Comparison of ENCODE assay signal across 8 cellular contexts in the genomic region with DNA sequence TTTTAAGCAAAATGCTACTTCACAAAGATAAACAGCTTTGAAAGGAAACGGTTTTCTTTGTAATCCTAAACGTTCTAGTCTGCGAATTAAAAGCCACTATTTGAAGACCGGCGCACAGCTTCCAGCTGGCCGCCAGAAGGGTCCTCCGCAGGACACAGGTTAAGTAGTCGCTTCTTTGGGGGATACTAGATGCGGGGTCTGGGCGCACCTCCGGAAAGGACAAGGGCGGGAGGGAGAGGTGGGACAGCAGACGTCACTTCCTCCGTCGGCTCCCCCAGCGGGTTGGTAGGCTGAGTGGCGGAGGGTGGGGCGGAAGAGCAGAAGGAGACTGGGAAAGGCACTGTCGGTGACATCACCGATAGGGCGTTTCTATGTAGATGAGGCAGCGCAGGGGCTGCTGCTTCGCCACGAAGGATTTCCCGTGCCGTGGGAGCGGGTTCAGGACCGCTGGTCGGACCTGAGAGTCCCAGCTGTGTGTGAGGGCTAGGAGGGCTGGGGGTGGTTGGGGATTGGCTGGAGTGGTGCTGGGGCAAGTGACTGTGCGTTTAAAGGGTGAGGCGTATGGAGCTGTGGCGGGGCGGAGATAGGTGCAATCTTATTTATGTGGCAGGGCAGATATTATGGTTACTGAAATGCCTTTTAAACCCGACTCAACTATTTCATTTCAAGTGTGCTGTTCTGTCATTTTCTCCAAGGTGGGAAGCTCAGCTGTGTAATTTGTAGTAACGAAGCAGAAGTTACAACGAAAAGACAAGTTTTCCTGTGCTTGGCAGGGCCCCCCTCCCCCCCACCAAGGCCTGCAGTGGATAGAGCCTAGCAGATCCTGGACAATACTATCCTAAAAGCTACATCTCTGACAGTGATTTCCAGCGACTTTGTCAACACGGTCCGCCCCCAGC.
DNase-seq lines count a peak whose midpoint lies in the region; ATAC-seq, FAIRE-seq and TF ChIP-seq lines count a peak whose summit lies in the region.
"Not testable (repeated sequence)": the region's sequence is repeated elsewhere in the genome, so short reads cannot be mapped to it uniquely, and the experiment has no call there.

No MANE protein-coding gene starts in this region.

- peak overlapping the region; percentile 48 for H3K4me3 ChIP-seq in effector memory CD4-positive, alpha-beta T cell (ENCODE audit: insufficient read depth, low read depth, low read length, poor library complexity, severe bottlenecking)
- peak overlapping the region; percentile 52 for H3K4me3 ChIP-seq in lower lobe of right lung

- not testable (repeated sequence) for H3K27me3 ChIP-seq in effector memory CD4-positive, alpha-beta T cell (replicated peaks; ENCODE audit: control insufficient read depth, insufficient read depth, low read length, poor library complexity, severe bottlenecking); lower lobe of right lung (ENCODE audit: low read depth)

- DNase-seq in D721Med (ENCODE audit: insufficient read length, low spot score) (peak; percentile 19), HS-27A (ENCODE audit: low read depth) (peak; percentile 63), NCI-H82 treated with DMSO at 0.1 percent for 48 hours (lab: John Stamatoyannopoulos, UW; ENCODE audit: unreplicated experiment) (peak; percentile 96), lower lobe of right lung (peak; percentile 76)
- DNase-seq in activated CD4-positive, alpha-beta memory T cell treated with anti-CD3 and anti-CD28 coated beads for 36 hours, result peak; percentile 82
- DNase-seq in effector memory CD4-positive, alpha-beta T cell, result peak; percentile 34 to 62 (median 42)
- peak; percentile 57 to 73 (median 66) for DNase-seq in stimulated activated CD4-positive, alpha-beta T cell treated with anti-CD3 and anti-CD28 coated beads, TNF-alpha, amount 100 ng/mL, for 24 hours (ENCODE audit: low read depth in 3 of 3)

- H3K4me1 Mint-ChIP-seq in activated CD4-positive, alpha-beta memory T cell treated with anti-CD3 and anti-CD28 coated beads for 36 hours (ENCODE audit: low read depth), result not testable (repeated sequence)

- H3K36me3 Mint-ChIP-seq in activated CD4-positive, alpha-beta memory T cell treated with anti-CD3 and anti-CD28 coated beads for 36 hours, result not testable (repeated sequence)

- peak overlapping the region; percentile 84 for H3K27ac ChIP-seq in effector memory CD4-positive, alpha-beta T cell (ENCODE audit: insufficient read depth, low read length, poor library complexity, severe bottlenecking)
- H3K27ac ChIP-seq in lower lobe of right lung, result peak overlapping the region; percentile 92

- H3K9me3 Mint-ChIP-seq in activated CD4-positive, alpha-beta memory T cell treated with anti-CD3 and anti-CD28 coated beads for 36 hours, result not testable (repeated sequence)

- peak overlapping the region; percentile 82 for H3K4me3 Mint-ChIP-seq in activated CD4-positive, alpha-beta memory T cell treated with anti-CD3 and anti-CD28 coated beads for 36 hours

- peak; percentile 86 for ATAC-seq in GM21390 (IDR thresholded peaks at IDR 0.05; ENCODE audit: unreplicated experiment)
- peak; percentile 98 to 99 for ATAC-seq in lower lobe of right lung

- peak overlapping the region; percentile 99 for H3K27ac Mint-ChIP-seq in activated CD4-positive, alpha-beta memory T cell treated with anti-CD3 and anti-CD28 coated beads for 36 hours

- not testable (repeated sequence) for FAIRE-seq in D721Med (lab: Jason Lieb, UNC)

- CTCF ChIA-PET in activated CD4-positive, alpha-beta memory T cell treated with anti-CD3 and anti-CD28 coated beads for 36 hours (lab: Charles Lee), result not testable (repeated sequence)

- not testable (repeated sequence) for H3K4me1 ChIP-seq in effector memory CD4-positive, alpha-beta T cell (ENCODE audit: control insufficient read depth, insufficient read depth, low read length, poor library complexity, severe bottlenecking); lower lobe of right lung

- not testable (repeated sequence) for H3K9me3 ChIP-seq in effector memory CD4-positive, alpha-beta T cell (ENCODE audit: control insufficient read depth, low read length); lower lobe of right lung

- POLR2A ChIA-PET in activated CD4-positive, alpha-beta memory T cell treated with anti-CD3 and anti-CD28 coated beads for 36 hours (lab: Charles Lee), result interaction anchor here (1.1 to 1.4 kb wide), 6 partner anchors 9 to 1841 kb away, joined by 3 to 32 read pairs (median 7); no protein-coding TSS in a partner anchor

- not testable (repeated sequence) for H3K36me3 ChIP-seq in effector memory CD4-positive, alpha-beta T cell (ENCODE audit: control insufficient read depth, insufficient read depth, low read length); lower lobe of right lung

- not testable (repeated sequence) for H3K27me3 Mint-ChIP-seq in activated CD4-positive, alpha-beta memory T cell treated with anti-CD3 and anti-CD28 coated beads for 36 hours

- not testable (repeated sequence) for TF ChIP-seq CTCF in D721Med (IDR thresholded peaks at IDR 0.05; ENCODE audit: insufficient read depth, missing control alignments); lower lobe of right lung (IDR thresholded peaks at IDR 0.05)

- intact Hi-C loops in activated CD4-positive, alpha-beta memory T cell treated with anti-CD3 and anti-CD28 coated beads for 36 hours (cut with micrococcal nuclease); lower lobe of right lung (cut with DNase I): not testable (repeated sequence)

Comparison
In these comparisons a context has a peak if more than half of its experiments do, and no peak if none do; other contexts are left out.
1. Peak in every context shown above with its lines: DNase-seq, ATAC-seq, H3K4me3 ChIP-seq and H3K27ac ChIP-seq.
2. DNase-seq: peak in every context shown above with its lines; median percentile 96 in NCI-H82 treated with DMSO at 0.1 percent for 48 hours; 82 in activated CD4-positive, alpha-beta memory T cell treated with anti-CD3 and anti-CD28 coated beads for 36 hours; 76 in lower lobe of right lung; 66 in stimulated activated CD4-positive, alpha-beta T cell treated with anti-CD3 and anti-CD28 coated beads, TNF-alpha, amount 100 ng/mL, for 24 hours; 63 in HS-27A; 42 in effector memory CD4-positive, alpha-beta T cell; 19 in D721Med.